Comparison of ENCODE assay signal across 9 cellular contexts in the genomic region with DNA sequence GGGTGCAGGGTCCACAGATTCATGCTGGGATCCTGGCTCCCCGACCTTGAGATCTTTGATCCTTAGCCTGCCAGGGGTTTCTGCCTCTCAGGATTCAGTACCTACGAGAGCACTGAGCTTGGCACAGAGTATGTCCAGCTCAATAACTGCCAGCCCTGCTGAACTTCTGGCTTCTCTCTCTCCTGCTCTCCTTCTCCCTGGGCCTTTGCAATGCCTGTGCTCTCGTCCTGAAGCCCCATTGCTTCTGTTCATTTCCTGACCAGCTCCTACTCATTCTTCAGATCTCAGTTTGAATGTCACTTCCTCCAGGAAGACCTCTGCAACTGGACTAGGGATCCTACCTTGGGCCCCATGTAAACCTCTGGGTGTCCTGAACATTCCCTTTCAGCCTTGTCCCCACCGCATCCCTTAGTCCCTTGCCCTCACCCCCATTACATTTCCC.
DNase-seq lines count a peak whose midpoint lies in the region; ATAC-seq and TF ChIP-seq lines count a peak whose summit lies in the region.
"Had no signal": no experiment of that assay in that cellular context is flagged by ENCODE, and none has a peak within 500 bp of the region (broad histone marks: within the 10 kb centered on the region; RNA-seq: fewer than 3 reads in every experiment).

No MANE protein-coding gene starts in this region.

- H3K27me3 ChIP-seq in HUES6 (ENCODE audit: control insufficient read depth, insufficient read depth, low read length) (no peaks in the 10 kb centered on the region), testis (no peaks in the 10 kb centered on the region)

- H3K9ac ChIP-seq in HUES6 (ENCODE audit: low read length), result peak overlapping the region; percentile 18

- intact Hi-C loops in testis (cut with DNase I; ENCODE audit: low total_unique reads), result no loop called here

- H3K27ac ChIP-seq in HUES6 (ENCODE audit: low read depth, low read length) (no peak overlapping the region; the same call in 1 of the 2 replicates), caudate nucleus (ENCODE audit: low read depth, low read length) (peak overlapping the region; percentile 6), mesodermal cell (ENCODE audit: low read depth, low read length, severe bottlenecking) (peak overlapping the region; percentile 89), testis (peak overlapping the region; percentile 48 to 77)

- peaks cover 26% of the 10 kb centered on the region for H3K4me1 ChIP-seq in HUES6 (ENCODE audit: control insufficient read depth, insufficient read depth, low read length)
- H3K4me1 ChIP-seq in mesodermal cell (ENCODE audit: control insufficient read depth, insufficient read depth, low read length, poor library complexity, severe bottlenecking), result peaks cover 48% of the 10 kb centered on the region
- peaks cover 55% of the 10 kb centered on the region for H3K4me1 ChIP-seq in testis

- 79 to 81% methylated on average over 3 of the region's 4 CpGs for WGBS in mesodermal cell (ENCODE audit: insufficient coverage in 2 of 2), 2 experiments
- 50 to 65% methylated on average over 4 of the region's 4 CpGs for WGBS in testis, 2 donors

- H3K36me3 ChIP-seq in HUES6 (ENCODE audit: control insufficient read depth, insufficient read depth, low read length), result no peaks in the 10 kb centered on the region
- H3K36me3 ChIP-seq in mesodermal cell (ENCODE audit: control insufficient read depth, insufficient read depth, low read length), result no peaks in the 10 kb centered on the region
- H3K36me3 ChIP-seq in testis (ENCODE audit: low read depth, missing control alignments), result no peaks in the 10 kb centered on the region

- H3K9me3 ChIP-seq in HUES6 (ENCODE audit: control insufficient read depth, insufficient read depth, low read depth, low read length) (no peaks in the 10 kb centered on the region), mesodermal cell (ENCODE audit: control insufficient read depth, low read length) (no peaks in the 10 kb centered on the region), testis (no peaks in the 10 kb centered on the region)

- no peak for TF ChIP-seq CTCF in testis (IDR thresholded peaks at IDR 0.05)

- DNase-seq in caudate nucleus (lab: John Stamatoyannopoulos, UW) (no peak), testis (no peak), NCI-H2081 treated with DMSO at 0.1 percent for 48 hours (lab: John Stamatoyannopoulos, UW) (no peak), NCI-H510A (lab: John Stamatoyannopoulos, UW) (no peak)
- DNase-seq: activated T-cell treated with anti-CD3 and anti-CD28 coated beads, Interleukin-2, amount 50 U/mL, for 1 hour had no signal

- H3K4me3 ChIP-seq in HUES6 (ENCODE audit: low read depth, low read length) (no peak overlapping the region), mesodermal cell (ENCODE audit: extremely low read depth, insufficient read depth, low read length, poor library complexity, severe bottlenecking) (no peak overlapping the region), testis (no peak overlapping the region)

- no peak for TF ChIP-seq POLR2A in testis (IDR thresholded peaks at IDR 0.05)

- ATAC-seq in GM18907 (IDR thresholded peaks at IDR 0.05; ENCODE audit: unreplicated experiment), result no peak
- no peak for ATAC-seq in GM21367 (IDR thresholded peaks at IDR 0.05; ENCODE audit: unreplicated experiment)
